ENCODE assay signal across 10 cellular contexts in genomic region chr2:219309278-219309677, GRCh38. TPM values are rescaled to one million over a fixed set of nuclear protein-coding genes. Genes with fewer than 3 reads are reported as not detected.
DNase-seq lines count a peak whose midpoint lies in the region; ATAC-seq, FAIRE-seq and TF ChIP-seq lines count a peak whose summit lies in the region.
"Had no signal": no experiment of that assay in that cellular context is flagged by ENCODE, and none has a peak within 500 bp of the region (broad histone marks: within the 10 kb centered on the region; RNA-seq: fewer than 3 reads in every experiment).

PTPRN (minus strand) TSS chr2:219309401; CDS start chr2:219309332, 69 bp downstream.

- no peak for TF ChIP-seq RAD21 in A549 (conservative IDR thresholded peaks at IDR 0.05 in 1 of 2, IDR thresholded peaks at IDR 0.05 in 1 of 2)

- no peak for FAIRE-seq in A549 (lab: Jason Lieb, UNC)

- TF ChIP-seq POLR2A in A549 (IDR thresholded peaks at IDR 0.05; ENCODE audit: low read length): no peak

- H3K4me3 ChIP-seq in A549 (peak within 1 kb of the TSS; percentile 36), iPS DF 6.9 (ENCODE audit: low read length) (peak within 1 kb of the TSS; percentile 44)

- H3K27me3 ChIP-seq in iPS DF 6.9 (ENCODE audit: control insufficient read depth, insufficient read depth, low read length): no peaks in the 10 kb centered on the region; the same call in 1 of the 2 replicates

- DNase-seq in A549 (ENCODE audit: low read depth in 1 of 2, low spot score in 1 of 2) (no peak), HS-5 (ENCODE audit: low read depth) (peak; percentile 36), SHP77 treated with DMSO at 0.1 percent for 48 hours (lab: John Stamatoyannopoulos, UW) (peak; percentile 74), iPS DF 6.9 (ENCODE audit: low read depth, low spot score) (no peak), globus pallidus (ENCODE audit: low spot score) (no peak), cortex of kidney (lab: John Stamatoyannopoulos, UW) (no peak)
- DNase-seq: kidney glomerular epithelial cell; NK-92 treated with Interleukin-12 subunit alpha and Interleukin-12 subunit beta, amount 100 ng/mL, for 24 hours had no signal

- TF ChIP-seq EP300 in A549 (IDR thresholded peaks at IDR 0.05): no peak

- peak within 1 kb of the TSS; percentile 91 for H3K4me2 ChIP-seq in A549

- peak within 1 kb of the TSS in 1 of 2 experiments; percentile 38; a peak in 3 of 6 replicates for H3K27ac ChIP-seq in A549
- no peak within 1 kb of the TSS for H3K27ac ChIP-seq in iPS DF 6.9 (ENCODE audit: low read length)

- WGBS in A549 (ENCODE audit: missing lambda C conversion rate): 52% methylated on average over 15 of the region's 37 CpGs
- no CpG with 5 or more reads among the region's 37 CpGs for WGBS in iPS DF 6.9 (ENCODE audit: insufficient coverage, insufficient read length)

- no peaks in the 10 kb centered on the region for H3K9me3 ChIP-seq in A549
- no peaks in the 10 kb centered on the region for H3K9me3 ChIP-seq in iPS DF 6.9 (ENCODE audit: control insufficient read depth, insufficient read depth, low read length)

- no peak for TF ChIP-seq CTCF in A549 (IDR thresholded peaks at IDR 0.05)

- H3K4me1 ChIP-seq in A549 (peaks cover 13% of the 10 kb centered on the region; the same call in 2 of the 3 replicates), iPS DF 6.9 (ENCODE audit: control insufficient read depth, insufficient read depth, low read length) (peaks cover 1% of the 10 kb centered on the region; the same call in 1 of the 2 replicates)

- POLR2A ChIA-PET in A549 (lab: Yijun Ruan, JAX): no interaction called here

- ATAC-seq in A549 (no peak), GM18867 (IDR thresholded peaks at IDR 0.05; ENCODE audit: unreplicated experiment) (no peak), HG03025 (IDR thresholded peaks at IDR 0.05; ENCODE audit: low FRiP score, unreplicated experiment) (no peak)

- CTCF ChIA-PET in A549 (lab: Yijun Ruan, JAX): interaction anchor here (0.7 to 3.9 kb wide), 5 partner anchors 14 to 221 kb away, joined by 3 to 19 read pairs (median 4); partner anchors contain the start of gene NHEJ1

- H3K36me3 ChIP-seq in iPS DF 6.9 (ENCODE audit: control insufficient read depth, insufficient read depth, low read length): no peaks in the 10 kb centered on the region

TF ChIP-seq in A549, 52 proteins besides CTCF, POLR2A, EP300 and RAD21:
- TF ChIP-seq CBX2 (IDR thresholded peaks at IDR 0.05; ENCODE audit: borderline replicate concordance, low read depth) (no peak), NFE2L2 (conservative IDR thresholded peaks at IDR 0.05; ENCODE audit: low read length) (no peak), KDM1A (IDR thresholded peaks at IDR 0.05; ENCODE audit: low read depth) (no peak), CEBPB (IDR thresholded peaks at IDR 0.05) (no peak), SMC3 (IDR thresholded peaks at IDR 0.05) (no peak), ZNF302 (CRISPR knock-in tag; IDR thresholded peaks at IDR 0.05) (no peak), ZFP36 (IDR thresholded peaks at IDR 0.05; ENCODE audit: borderline replicate concordance, partially characterized antibody) (no peak), PHF8 (IDR thresholded peaks at IDR 0.05; ENCODE audit: borderline replicate concordance, low read depth) (no peak), JUN (IDR thresholded peaks at IDR 0.05) (no peak), KDM5A (IDR thresholded peaks at IDR 0.05) (no peak), NR3C1 (IDR thresholded peaks at IDR 0.05) (no peak), BHLHE40 (IDR thresholded peaks at IDR 0.05; ENCODE audit: low read depth, low read length) (no peak), RFX5 (IDR thresholded peaks at IDR 0.05) (no peak), EHMT2 (IDR thresholded peaks at IDR 0.05; ENCODE audit: low read depth) (no peak), FOXS1 (CRISPR knock-in tag; IDR thresholded peaks at IDR 0.05) (no peak), EHF (CRISPR knock-in tag; IDR thresholded peaks at IDR 0.05) (no peak), TFCP2L1 (CRISPR knock-in tag; IDR thresholded peaks at IDR 0.05) (no peak)

RNA-seq across cellular contexts. Expression of gene PTPRN, which starts in this region (rescaled TPM):
- polyA plus RNA-seq in A549 (2011; rRNA removed) (0.44 and 0.62 TPM in 2 replicates), A549 (2017; fragmentation: RNase III; extraction: RNeasy Plus Mini Kit Qiagen cat#74134 plus additional on column Dnase treatment) (0.90 to 1.1 TPM (median 0.97 TPM) in 3 replicates)
- 0.62 and 1.1 TPM in 2 replicates for polyA plus RNA-seq in A549 (2012; cell fraction: cytosol; rRNA removed)
- polyA plus RNA-seq in A549 (2012; cell fraction: nucleus; rRNA removed): 1.3 and 2.4 TPM in 2 replicates
- polyA minus RNA-seq in A549 (2011; rRNA and poly(A)+ RNA removed): 0.88 and 2.8 TPM in 2 replicates

Comparison
In these comparisons a context has a peak if more than half of its experiments do, and no peak if none do; other contexts are left out.
1. DNase-seq: peak in HS-5 (single experiment) and SHP77 treated with DMSO at 0.1 percent for 48 hours (single experiment); none in A549 (0 of 2), iPS DF 6.9 (single experiment), globus pallidus (single experiment) and cortex of kidney (single experiment).